In the genomic region with DNA sequence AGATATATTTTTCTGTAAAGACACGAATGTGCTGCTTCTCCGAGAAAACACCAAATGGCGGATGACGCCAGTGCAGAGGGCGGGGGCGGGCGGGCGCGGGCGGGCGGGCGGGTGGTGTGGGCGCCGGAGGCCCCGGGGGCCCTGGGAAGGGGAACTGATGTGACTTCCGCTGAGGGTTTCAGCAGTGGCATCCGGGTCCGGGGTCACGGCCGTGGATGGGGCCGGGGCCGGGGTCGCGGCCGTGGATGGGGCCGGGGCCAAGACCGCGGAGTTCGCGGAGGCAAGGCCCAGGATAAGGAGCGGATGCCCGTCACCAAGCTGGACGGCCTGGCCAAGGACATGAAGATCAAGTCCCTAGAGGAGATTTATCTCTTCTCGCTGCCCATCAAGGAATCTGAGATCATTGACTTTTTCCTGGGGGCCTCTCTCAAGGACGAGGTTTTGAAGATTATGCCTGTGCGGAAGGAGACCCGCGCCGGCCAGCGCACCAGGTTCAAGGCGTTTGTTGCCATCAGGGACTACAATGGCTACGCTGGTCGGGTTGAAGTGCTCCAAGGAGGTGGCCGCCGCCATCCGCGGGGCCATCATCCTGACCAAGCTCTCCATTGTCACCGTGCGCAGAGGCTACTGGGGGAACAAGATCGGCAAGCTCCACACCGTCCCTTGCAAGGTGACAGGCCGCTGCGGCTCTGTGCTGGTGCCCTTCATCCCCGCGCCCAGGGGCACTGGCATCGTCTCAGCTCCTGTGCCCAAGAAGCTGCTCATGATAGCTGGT, we compare ENCODE assay signal across 8 cellular contexts. TPM values are rescaled to one million over a fixed set of nuclear protein-coding genes. Genes with fewer than 3 reads are reported as not detected.
A peak's percentile ranks its signal among the peaks of the same experiment; 100 is the strongest.
DNase-seq lines count a peak whose midpoint lies in the region; ATAC-seq, FAIRE-seq and TF ChIP-seq lines count a peak whose summit lies in the region.

No MANE protein-coding gene starts in this region.

- peak; percentile 81 to 95 for ATAC-seq in left cardiac atrium
- no peak for ATAC-seq in HG03460 (IDR thresholded peaks at IDR 0.05; ENCODE audit: unreplicated experiment)

- H3K4me2 ChIP-seq in OCI-LY7 (ENCODE audit: low read length) (peak overlapping the region; percentile 90), neural progenitor cell (no peak overlapping the region)

- FAIRE-seq in GM12892 (lab: Jason Lieb, UNC) = no peak

- H3K4me3 Mint-ChIP-seq in activated naive CD4-positive, alpha-beta T cell treated with anti-CD3 and anti-CD28 coated beads, Interleukin-2, amount 10 ng/mL, durations not matched to agents 7 days and 5 days = peak overlapping the region; percentile 76
- no peak overlapping the region for H3K4me3 Mint-ChIP-seq in neural progenitor cell

- no peak overlapping the region for H3K9ac ChIP-seq in neural progenitor cell

- peaks cover 11% of the 10 kb centered on the region for H3K4me1 Mint-ChIP-seq in activated naive CD4-positive, alpha-beta T cell treated with anti-CD3 and anti-CD28 coated beads, Interleukin-2, amount 10 ng/mL, durations not matched to agents 7 days and 5 days
- peaks cover 5% of the 10 kb centered on the region for H3K4me1 Mint-ChIP-seq in neural progenitor cell

- TSS peak; percentile 90 for BruUV-seq in OCI-LY7 (replicated peaks; lab: Mats Ljungman, UMichigan)

- peaks cover 28% of the 10 kb centered on the region for H3F3A ChIP-seq in neural progenitor cell (ENCODE audit: low read depth)

- no peaks in the 10 kb centered on the region for H3K27me3 Mint-ChIP-seq in activated naive CD4-positive, alpha-beta T cell treated with anti-CD3 and anti-CD28 coated beads, Interleukin-2, amount 10 ng/mL, durations not matched to agents 7 days and 5 days
- peaks cover 2% of the 10 kb centered on the region for H3K27me3 Mint-ChIP-seq in neural progenitor cell (ENCODE audit: insufficient read depth, low read depth)

- H3K27me3 ChIP-seq in HAP-1 (ENCODE audit: low read depth) (no peaks in the 10 kb centered on the region), neural progenitor cell (no peaks in the 10 kb centered on the region)

- intact Hi-C loops in OCI-LY7 (cut with micrococcal nuclease; ENCODE audit: unreplicated experiment) (loop anchor here (2.0 to 5.0 kb wide), 2 partner anchors 16 to 213 kb away; no protein-coding TSS in a partner anchor), left cardiac atrium (cut with DNase I) (no loop called here)

- H3K4me1 ChIP-seq in HAP-1 (peaks cover 5% of the 10 kb centered on the region), OCI-LY7 (ENCODE audit: insufficient read depth, low read length, poor library complexity, severe bottlenecking) (peaks cover 12% of the 10 kb centered on the region), neural progenitor cell (peaks cover 5% of the 10 kb centered on the region)

- CTCF ChIA-PET in OCI-LY7 (lab: Charles Lee; ENCODE audit: unreplicated experiment) = interaction anchor here (0.7 to 1.2 kb wide), 3 partner anchors 60 to 133 kb away, joined by 3 to 5 read pairs (median 3); no protein-coding TSS in a partner anchor
- CTCF ChIA-PET in activated naive CD4-positive, alpha-beta T cell treated with anti-CD3 and anti-CD28 coated beads, Interleukin-2, amount 10 ng/mL, durations not matched to agents 7 days and 5 days (lab: Charles Lee) = no interaction called here

- no peaks in the 10 kb centered on the region; the same call in 1 of the 2 replicates for H3K36me3 ChIP-seq in HAP-1 (replicated peaks)
- no peaks in the 10 kb centered on the region for H3K36me3 ChIP-seq in OCI-LY7 (ENCODE audit: insufficient read depth, low read length)
- no peaks in the 10 kb centered on the region for H3K36me3 ChIP-seq in neural progenitor cell

- no peaks in the 10 kb centered on the region for H3K9me3 Mint-ChIP-seq in activated naive CD4-positive, alpha-beta T cell treated with anti-CD3 and anti-CD28 coated beads, Interleukin-2, amount 10 ng/mL, durations not matched to agents 7 days and 5 days
- no peaks in the 10 kb centered on the region for H3K9me3 Mint-ChIP-seq in neural progenitor cell

- H3K36me3 Mint-ChIP-seq in activated naive CD4-positive, alpha-beta T cell treated with anti-CD3 and anti-CD28 coated beads, Interleukin-2, amount 10 ng/mL, durations not matched to agents 7 days and 5 days = peaks cover 2% of the 10 kb centered on the region
- H3K36me3 Mint-ChIP-seq in neural progenitor cell = peaks cover 6% of the 10 kb centered on the region

- TF ChIP-seq POLR2A in GM12892 (IDR thresholded peaks at IDR 0.05; ENCODE audit: low read depth, low read length) = peak; percentile 62; the same call in 1 of the 2 replicates

- H4K20me1 ChIP-seq in OCI-LY7 (ENCODE audit: insufficient read depth, low read length) (no peaks in the 10 kb centered on the region), neural progenitor cell (ENCODE audit: low read depth) (no peaks in the 10 kb centered on the region)

- H3K27ac ChIP-seq in OCI-LY7 (ENCODE audit: low read depth, low read length, poor library complexity, severe bottlenecking) (peak overlapping the region; percentile 77), neural progenitor cell (no peak overlapping the region)

- no peaks in the 10 kb centered on the region for H3K9me2 ChIP-seq in OCI-LY7 (ENCODE audit: insufficient read depth, low read length)

- H3K79me2 ChIP-seq in OCI-LY7 (ENCODE audit: insufficient read depth, low read depth, low read length) = peaks cover 8% of the 10 kb centered on the region; the same call in 1 of the 2 replicates
- H3K79me2 ChIP-seq in neural progenitor cell (ENCODE audit: low read depth) = no peaks in the 10 kb centered on the region

- peak overlapping the region; percentile 85 for H3K27ac Mint-ChIP-seq in activated naive CD4-positive, alpha-beta T cell treated with anti-CD3 and anti-CD28 coated beads, Interleukin-2, amount 10 ng/mL, durations not matched to agents 7 days and 5 days
- no peak overlapping the region for H3K27ac Mint-ChIP-seq in neural progenitor cell

- H3K4me3 ChIP-seq in HAP-1 (peak overlapping the region; percentile 53), OCI-LY7 (ENCODE audit: low read depth, low read length, poor library complexity, severe bottlenecking) (peak overlapping the region; percentile 92), retinal pigment epithelial cell (ENCODE audit: low read length) (peak overlapping the region; percentile 60), neural progenitor cell (no peak overlapping the region)

- DNase-seq in GM12892 (ENCODE audit: insufficient read length) (peak; percentile 47), HAP-1 (ENCODE audit: low spot score in 2 of 2) (peak in 1 of 2 experiments; percentile 76), OCI-LY7 (ENCODE audit: low spot score) (peak; percentile 85), left cardiac atrium (peak; percentile 62), retinal pigment epithelial cell (ENCODE audit: low read depth) (no peak), neural progenitor cell (ENCODE audit: low spot score) (no peak)
- DNase-seq in activated naive CD4-positive, alpha-beta T cell treated with anti-CD3 and anti-CD28 coated beads, Interleukin-2, amount 10 ng/mL, durations not matched to agents 7 days and 5 days = peak; percentile 65

- POLR2A ChIA-PET in OCI-LY7 (lab: Charles Lee) = interaction anchor here (0.6 to 2.8 kb wide), 19 partner anchors 11 to 147 kb away, joined by 3 to 27 read pairs (median 4); partner anchors contain the start of gene IGF2BP3

- in situ Hi-C loops in HAP-1 (cut with MboI; ENCODE audit: low sequenced_read_pairs) = no loop called here

- TF ChIP-seq CTCF in OCI-LY7 (conservative IDR thresholded peaks at IDR 0.05; ENCODE audit: low read length) (no peak), retinal pigment epithelial cell (conservative IDR thresholded peaks at IDR 0.05; ENCODE audit: low read depth, low read length) (no peak), neural progenitor cell (IDR thresholded peaks at IDR 0.05) (no peak)

- H2AFZ ChIP-seq in OCI-LY7 (ENCODE audit: low read length) = peak overlapping the region; percentile 74
- no peak overlapping the region for H2AFZ ChIP-seq in neural progenitor cell (replicated peaks)

- no peaks in the 10 kb centered on the region for H3K9me3 ChIP-seq in HAP-1
- no peaks in the 10 kb centered on the region for H3K9me3 ChIP-seq in OCI-LY7 (ENCODE audit: low read length)
- H3K9me3 ChIP-seq in neural progenitor cell (ENCODE audit: low read depth) = no peaks in the 10 kb centered on the region

RNA-seq across cellular contexts. Expression of gene IGF2BP3, which starts 20.3 kb away (rescaled TPM):
- polyA plus RNA-seq in GM12892 (2012; ENCODE audit: missing spikeins) = 33.7 TPM
- 41.1 and 48.7 TPM in 2 replicates for total RNA-seq in OCI-LY7 (2014; rRNA removed; shearing (Covaris generic))
- total RNA-seq in OCI-LY7 (2022) (94.3 and 108 TPM in 2 replicates), left cardiac atrium (under 1 TPM; 0.15 to 0.60 TPM), neural progenitor cell (ENCODE audit: low replicate concordance) (172 and 242 TPM in 2 replicates)

RNA-seq across cellular contexts. Expression of gene TRA2A, which starts 41.2 kb away (rescaled TPM):
- 86.8 TPM for polyA plus RNA-seq in GM12892 (2012; ENCODE audit: missing spikeins)
- total RNA-seq in OCI-LY7 (2014; rRNA removed; shearing (Covaris generic)) = 41.4 and 44.9 TPM in 2 replicates
- total RNA-seq in OCI-LY7 (2022) = 129 TPM in 2 replicates
- 10 to 100 TPM; 33.1 to 39.7 TPM for total RNA-seq in left cardiac atrium
- 81.9 and 126 TPM in 2 replicates for total RNA-seq in neural progenitor cell (ENCODE audit: low replicate concordance)

Comparison
In these comparisons a context has a peak if more than half of its experiments do, and no peak if none do; other contexts are left out.
1. DNase-seq: peak in GM12892 (single experiment), OCI-LY7 (single experiment), activated naive CD4-positive, alpha-beta T cell treated with anti-CD3 and anti-CD28 coated beads, Interleukin-2, amount 10 ng/mL, durations not matched to agents 7 days and 5 days (single experiment) and left cardiac atrium (single experiment); none in retinal pigment epithelial cell (single experiment) and neural progenitor cell (single experiment).
2. RNA of gene IGF2BP3, which starts 20.3 kb away (total RNA-seq): 172 to 242 TPM in neural progenitor cell and 41.1 to 108 TPM in OCI-LY7; 0.15 to 0.60 TPM in left cardiac atrium; every median in the first group is over 10 times any median in the second.